In genomic region chr13:48491423-48492122, GRCh38 we compare ENCODE assay signal across 10 cellular contexts. TPM values are rescaled to one million over a fixed set of nuclear protein-coding genes. Genes with fewer than 3 reads are reported as not detected.
A peak's percentile ranks its signal among the peaks of the same experiment; 100 is the strongest.
DNase-seq lines count a peak whose midpoint lies in the region; ATAC-seq and TF ChIP-seq lines count a peak whose summit lies in the region.
"Had no signal": no experiment of that assay in that cellular context is flagged by ENCODE, and none has a peak within 500 bp of the region (broad histone marks: within the 10 kb centered on the region; RNA-seq: fewer than 3 reads in every experiment).

No MANE protein-coding gene starts in this region.

- H3K4me3 Mint-ChIP-seq in effector memory CD8-positive, alpha-beta T cell = no peak overlapping the region

- no peaks in the 10 kb centered on the region for H3K36me3 ChIP-seq in gastrocnemius medialis

- H3K4me1 Mint-ChIP-seq in effector memory CD8-positive, alpha-beta T cell (ENCODE audit: low read depth in 2 of 2) = peaks cover 18 to 45% of the 10 kb centered on the region in 2 donors

- H3K4me1 ChIP-seq in gastrocnemius medialis = peaks cover 9 to 17% of the 10 kb centered on the region in 2 donors

- no peak overlapping the region for H3K27ac Mint-ChIP-seq in effector memory CD8-positive, alpha-beta T cell

- H3K36me3 Mint-ChIP-seq in effector memory CD8-positive, alpha-beta T cell (ENCODE audit: insufficient read depth) = peaks cover 13% of the 10 kb centered on the region

- TF ChIP-seq POLR2A in gastrocnemius medialis (IDR thresholded peaks at IDR 0.05) = no peak

- no peak for TF ChIP-seq CTCF in gastrocnemius medialis (IDR thresholded peaks at IDR 0.05 in 4 of 5, conservative IDR thresholded peaks at IDR 0.05 in 1 of 5)

- H3K27ac ChIP-seq in gastrocnemius medialis = peak overlapping the region; percentile 57 to 73 (median 67)
- H3K27ac ChIP-seq: cardiac muscle cell had no signal

- peak; percentile 47 for DNase-seq in ELR (ENCODE audit: low read depth)
- DNase-seq in effector memory CD8-positive, alpha-beta T cell = no peak
- no peak for DNase-seq in gastrocnemius medialis
- no peak for DNase-seq in mesenteric fat pad (ENCODE audit: low spot score)
- DNase-seq in NCI-H526 (lab: John Stamatoyannopoulos, UW) = no peak
- DNase-seq in NCI-H748 (lab: John Stamatoyannopoulos, UW; ENCODE audit: unreplicated experiment) = no peak
- no peak for DNase-seq in NK-92 (lab: John Stamatoyannopoulos, UW; ENCODE audit: unreplicated experiment)
- DNase-seq: NCI-H2171 treated with DMSO at 0.1 percent for 48 hours had no signal

- intact Hi-C loops in gastrocnemius medialis (cut with DNase I; ENCODE audit: low total_unique reads) = loop anchor here (5.0 kb wide), 2 partner anchors 79 to 86 kb away; partner anchors contain the start of gene LPAR6

- no peaks in the 10 kb centered on the region for H3K9me3 Mint-ChIP-seq in effector memory CD8-positive, alpha-beta T cell

- in situ Hi-C loops in gastrocnemius medialis (cut with MboI; ENCODE audit: low sequenced_read_pairs in 4 of 4) = loop anchor here in 1 of 4 donors (10.0 kb wide), 1 partner anchor 83 kb away; no protein-coding TSS in a partner anchor

- H3K4me3 ChIP-seq in gastrocnemius medialis = peak overlapping the region in 1 of 4 donors; percentile 40
- H3K4me3 ChIP-seq: cardiac muscle cell had no signal

- ATAC-seq in HG03139 (IDR thresholded peaks at IDR 0.05; ENCODE audit: unreplicated experiment) = peak; percentile 1
- peak; percentile 10 for ATAC-seq in effector memory CD8-positive, alpha-beta T cell (replicated peaks)
- no peak for ATAC-seq in gastrocnemius medialis

- no peaks in the 10 kb centered on the region for H3K9me3 ChIP-seq in gastrocnemius medialis

- no peaks in the 10 kb centered on the region for H3K27me3 Mint-ChIP-seq in effector memory CD8-positive, alpha-beta T cell

- H3K27me3 ChIP-seq in gastrocnemius medialis = no peaks in the 10 kb centered on the region
- H3K27me3 ChIP-seq: cardiac muscle cell had no signal

RNA-seq across cellular contexts. Expression of gene RCBTB2, which starts 41.3 kb away (rescaled TPM):
- total RNA-seq in gastrocnemius medialis = 1 to 10 TPM; 1.7 to 9.1 (median 7.6) TPM
- total RNA-seq in mesenteric fat pad = 11.8 TPM

Comparison
In these comparisons a context has a peak if more than half of its experiments do, and no peak if none do; other contexts are left out.
1. ATAC-seq: peak in HG03139 (single experiment) and effector memory CD8-positive, alpha-beta T cell (single experiment); none in gastrocnemius medialis (0 of 2).